In the genomic region with DNA sequence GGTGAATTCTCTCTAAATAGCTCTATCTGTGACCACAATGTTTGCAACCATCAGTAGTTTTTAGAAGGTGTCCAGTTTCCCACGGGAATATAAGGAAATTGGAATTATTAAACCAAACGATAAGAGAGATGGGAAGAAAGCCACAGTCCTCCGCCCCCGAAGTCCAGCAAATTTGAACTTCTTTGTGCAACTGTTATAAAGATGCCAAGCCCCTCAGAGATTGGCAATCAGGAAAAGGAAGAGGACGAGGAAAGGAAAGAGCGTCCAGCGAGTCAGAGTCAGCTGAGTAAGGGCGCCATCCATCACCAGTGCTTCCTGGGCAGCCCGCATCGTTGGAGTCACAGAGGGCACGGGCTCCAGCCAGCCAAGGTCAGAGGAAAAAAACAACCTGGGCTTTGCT, we compare ENCODE assay signal across 32 cellular contexts. TPM values are rescaled to one million over a fixed set of nuclear protein-coding genes. Genes with fewer than 3 reads are reported as not detected.
DNase-seq lines count a peak whose midpoint lies in the region; ATAC-seq, FAIRE-seq and TF ChIP-seq lines count a peak whose summit lies in the region.
"Had no signal": no experiment of that assay in that cellular context is flagged by ENCODE, and none has a peak within 500 bp of the region (broad histone marks: within the 10 kb centered on the region; RNA-seq: fewer than 3 reads in every experiment).

No MANE protein-coding gene starts in this region.

- H3K14ac ChIP-seq in mesenchymal stem cell (ENCODE audit: low read length in 2 of 2): no peak overlapping the region

- H3K27ac ChIP-seq in liver (ENCODE audit: low read depth in 1 of 2, low read length in 2 of 2) (no peak overlapping the region), HepG2 (ENCODE audit: extremely low read length, insufficient read depth, low read length) (no peak overlapping the region), mesenchymal stem cell (ENCODE audit: low read length, poor library complexity, severe bottlenecking) (no peak overlapping the region), uterus (peak overlapping the region; percentile 35 to 73)
- H3K27ac ChIP-seq: A549, coronary artery, esophagus muscularis mucosa, thoracic aorta, WERI-Rb-1 had no signal

- BruUV-seq in HepG2 (replicated peaks; lab: Mats Ljungman, UMichigan): no TSS peak

- no peak overlapping the region for H3K4ac ChIP-seq in mesenchymal stem cell (ENCODE audit: low read depth in 1 of 2, low read length in 2 of 2)

- no peak overlapping the region for H3K18ac ChIP-seq in mesenchymal stem cell (ENCODE audit: low read depth in 1 of 2, low read length in 2 of 2)

- no peak overlapping the region for H2AK5ac ChIP-seq in mesenchymal stem cell (ENCODE audit: low read length, severe bottlenecking)

- no peak overlapping the region for H3K4me2 ChIP-seq in HepG2 (ENCODE audit: low read depth, low read length)
- no peak overlapping the region for H3K4me2 ChIP-seq in mesenchymal stem cell (ENCODE audit: low read length, poor library complexity, severe bottlenecking)
- H3K4me2 ChIP-seq: A549 had no signal

- intact Hi-C loops in HepG2 (cut with micrococcal nuclease; ENCODE audit: unreplicated experiment): no loop called here
- intact Hi-C loops in uterus (cut with DNase I; ENCODE audit: low total_unique reads): no loop called here
- intact Hi-C loops in mucosa of descending colon (cut with DNase I, micrococcal nuclease): no loop called here

- H2BK5ac ChIP-seq in mesenchymal stem cell (ENCODE audit: low read depth, low read length, poor library complexity, severe bottlenecking): no peak overlapping the region

- no peaks in the 10 kb centered on the region for H3K9me3 ChIP-seq in liver (ENCODE audit: control insufficient read depth in 4 of 4, low read length in 3 of 4)
- H3K9me3 ChIP-seq in HepG2 (ENCODE audit: low read length): no peaks in the 10 kb centered on the region
- no peaks in the 10 kb centered on the region for H3K9me3 ChIP-seq in mesenchymal stem cell (ENCODE audit: control insufficient read depth, low read length)
- no peaks in the 10 kb centered on the region for H3K9me3 ChIP-seq in uterus
- H3K9me3 ChIP-seq in mucosa of descending colon: no peaks in the 10 kb centered on the region
- H3K9me3 ChIP-seq: A549, esophagus muscularis mucosa, thoracic aorta had no signal

- H3K9ac ChIP-seq in liver (ENCODE audit: low read depth in 1 of 2, low read length in 2 of 2) (no peak overlapping the region), HepG2 (ENCODE audit: insufficient read depth, low read depth, low read length) (no peak overlapping the region), mesenchymal stem cell (ENCODE audit: low read length) (no peak overlapping the region)

- TF ChIP-seq POLR2A in HepG2 (IDR thresholded peaks at IDR 0.05; ENCODE audit: insufficient read depth in 1 of 2, low read depth in 2 of 2, low read length in 2 of 2): no peak
- no peak for TF ChIP-seq POLR2A in uterus (IDR thresholded peaks at IDR 0.05)

- no peak overlapping the region for H3K23ac ChIP-seq in mesenchymal stem cell (ENCODE audit: low read length in 2 of 2)

- DNase-seq in HepG2 (ENCODE audit: low spot score) (no peak), fibroblast of the aortic adventitia (ENCODE audit: low read depth) (peak; percentile 13), mesenchymal stem cell (peak; percentile 15), uterus (peak in 1 of 2 donors; percentile 46), mucosa of descending colon (no peak)
- no peak for DNase-seq in stimulated activated CD4-positive, alpha-beta T cell treated with anti-CD3 and anti-CD28 coated beads, Interleukin-1b, Interleukin-23, amount 100 ng/mL, for 48 hours
- DNase-seq: activated CD4-positive, alpha-beta T cell treated with anti-CD3 and anti-CD28 coated beads, Interleukin-2, amount 10 ng/mL, durations not matched to agents 24 days and 14 days; activated effector memory CD4-positive, alpha-beta T cell treated with anti-CD3 and anti-CD28 coated beads, Interleukin-2, amount 50 U/mL, for 16 hours; activated naive CD8-positive, alpha-beta T cell treated with anti-CD3 and anti-CD28 coated beads for 36 hours; activated T-cell treated with anti-CD3 and anti-CD28 coated beads, Interleukin-2, amount 50 U/mL, for 1 hour; AML-193; aorta; Calu3; CD4-positive, CD25-positive, alpha-beta regulatory T cell; DMS79; endodermal cell; GDM1; hypothalamus; NCI-H446; NCI-H82; small intestine; stimulated activated naive CD8-positive, alpha-beta T cell treated with anti-CD3 and anti-CD28 coated beads, Interleukin-15, Interleukin-2, amounts not matched to agents 100 U/mL and 50 U/mL, for 24 hours; WERI-Rb-1 had no signal

- CTCF ChIA-PET in HepG2 (lab: Yijun Ruan, JAX; ENCODE audit: low intra/inter-chr PET ratio, low total read pairs): no interaction called here

- in situ Hi-C loops in HepG2 (cut with HindIII; ENCODE audit: extremely low pct_ligation_motif_present, low pct_unique_long_range_greater_than_20kb): no loop called here

- H3K4me3 ChIP-seq in liver (ENCODE audit: low read depth in 1 of 3, low read length in 3 of 3): no peak overlapping the region
- H3K4me3 ChIP-seq in HepG2 (replicated peaks in 1 of 3; ENCODE audit: insufficient read depth in 1 of 3, low read depth in 2 of 3, low read length in 3 of 3): no peak overlapping the region
- no peak overlapping the region for H3K4me3 ChIP-seq in fibroblast of the aortic adventitia (ENCODE audit: low read depth, low read length)
- H3K4me3 ChIP-seq in mesenchymal stem cell (ENCODE audit: insufficient read depth in 1 of 2, low read depth in 1 of 2, low read length in 2 of 2): no peak overlapping the region
- H3K4me3 ChIP-seq in uterus: no peak overlapping the region
- no peak overlapping the region for H3K4me3 ChIP-seq in mucosa of descending colon
- H3K4me3 ChIP-seq: A549, coronary artery, esophagus muscularis mucosa, thoracic aorta had no signal

- H2BK120ac ChIP-seq in mesenchymal stem cell (ENCODE audit: low read depth, low read length): no peak overlapping the region

- TF ChIP-seq CTCF in liver (IDR thresholded peaks at IDR 0.05; ENCODE audit: low read depth, low read length, missing input control): no peak
- no peak for TF ChIP-seq CTCF in HepG2 (CRISPR knock-in tag; IDR thresholded peaks at IDR 0.05)
- TF ChIP-seq CTCF in fibroblast of the aortic adventitia (IDR thresholded peaks at IDR 0.05; ENCODE audit: insufficient read depth, low read length): no peak
- no peak for TF ChIP-seq CTCF in uterus (IDR thresholded peaks at IDR 0.05)
- TF ChIP-seq CTCF in mucosa of descending colon (IDR thresholded peaks at IDR 0.05): no peak

- no peaks in the 10 kb centered on the region for H3K79me1 ChIP-seq in mesenchymal stem cell (replicated peaks; ENCODE audit: low read length, poor library complexity, severe bottlenecking)

- H3K27me3 ChIP-seq in liver (ENCODE audit: control insufficient read depth in 4 of 4, insufficient read depth in 4 of 4, low read length in 3 of 4) (no peaks in the 10 kb centered on the region), HepG2 (ENCODE audit: control insufficient read depth in 1 of 2, insufficient read depth in 2 of 2, low read length in 2 of 2) (peaks cover 0 to 3% of the 10 kb centered on the region in 2 experiments; a peak in 3 of 5 replicates), mesenchymal stem cell (ENCODE audit: control insufficient read depth in 1 of 2, insufficient read depth in 1 of 2, low read length in 2 of 2) (no peaks in the 10 kb centered on the region), uterus (no peaks in the 10 kb centered on the region)
- H3K27me3 ChIP-seq: esophagus muscularis mucosa had no signal

- H2AFZ ChIP-seq in HepG2 (ENCODE audit: low read length): no peak overlapping the region
- H2AFZ ChIP-seq in mesenchymal stem cell (ENCODE audit: low read depth, low read length): no peak overlapping the region

- no peak overlapping the region for H4K91ac ChIP-seq in mesenchymal stem cell (ENCODE audit: low read length)

- no peaks in the 10 kb centered on the region for H4K20me1 ChIP-seq in HepG2 (ENCODE audit: insufficient read depth, low read length)

- H2BK12ac ChIP-seq in mesenchymal stem cell (ENCODE audit: low read length in 2 of 2): no peak overlapping the region

- no peaks in the 10 kb centered on the region for H3K4me1 ChIP-seq in liver (ENCODE audit: control insufficient read depth in 4 of 4, insufficient read depth in 4 of 4, low read length in 3 of 4)
- H3K4me1 ChIP-seq in HepG2 (ENCODE audit: insufficient read depth, low read length): no peaks in the 10 kb centered on the region
- no peaks in the 10 kb centered on the region for H3K4me1 ChIP-seq in mesenchymal stem cell (ENCODE audit: control insufficient read depth, insufficient read depth, low read depth, low read length)
- no peaks in the 10 kb centered on the region for H3K4me1 ChIP-seq in uterus
- no peaks in the 10 kb centered on the region for H3K4me1 ChIP-seq in mucosa of descending colon (ENCODE audit: low read depth)
- H3K4me1 ChIP-seq: A549 had no signal

- H4K8ac ChIP-seq in mesenchymal stem cell (ENCODE audit: low read length): peak overlapping the region; percentile 49

- POLR2A ChIA-PET in HepG2 (lab: Yijun Ruan, JAX): no interaction called here

- ATAC-seq in HepG2 (no peak), GM19324 (IDR thresholded peaks at IDR 0.05; ENCODE audit: low FRiP score, unreplicated experiment) (no peak), mucosa of descending colon (no peak)
- ATAC-seq: A549; stimulated activated naive CD8-positive, alpha-beta T cell treated with anti-CD3 and anti-CD28 coated beads, Interleukin-15, Interleukin-2, amounts not matched to agents 100 U/mL and 50 U/mL, for 24 hours had no signal

- H3K79me2 ChIP-seq in HepG2 (ENCODE audit: insufficient read depth, low read length): no peaks in the 10 kb centered on the region

- H3K36me3 ChIP-seq in liver (ENCODE audit: control insufficient read depth in 4 of 4, insufficient read depth in 3 of 4, low read depth in 1 of 4, low read length in 3 of 4) (no peaks in the 10 kb centered on the region), HepG2 (replicated peaks in 1 of 2; ENCODE audit: control insufficient read depth in 1 of 2, insufficient read depth in 2 of 2, low read length in 2 of 2) (no peaks in the 10 kb centered on the region), mesenchymal stem cell (ENCODE audit: control insufficient read depth in 1 of 2, insufficient read depth in 2 of 2, low read depth in 1 of 2, low read length in 2 of 2) (peaks cover 0 to 3% of the 10 kb centered on the region in 2 experiments), uterus (no peaks in the 10 kb centered on the region), mucosa of descending colon (ENCODE audit: low read depth) (no peaks in the 10 kb centered on the region)
- H3K36me3 ChIP-seq: esophagus muscularis mucosa, thoracic aorta, WERI-Rb-1 had no signal

- TF ChIP-seq RAD21 in liver (IDR thresholded peaks at IDR 0.05): peak in 1 of 2 donors; percentile 7
- TF ChIP-seq RAD21 in HepG2 (CRISPR knock-in tag; IDR thresholded peaks at IDR 0.05): no peak

- FAIRE-seq in HepG2 (lab: Jason Lieb, UNC): no peak
- FAIRE-seq: A549, frontal cortex, RCC 7860, small intestine had no signal

- H2BK15ac ChIP-seq in mesenchymal stem cell (ENCODE audit: low read depth, poor library complexity, severe bottlenecking): no peak overlapping the region

- 79% methylated on average over 11 of the region's 11 CpGs for WGBS in liver
- 42% methylated on average over 11 of the region's 11 CpGs for WGBS in HepG2 (ENCODE audit: low lambda C conversion rate)
- WGBS in mesenchymal stem cell: 79% methylated on average over 11 of the region's 11 CpGs

- TF ChIP-seq EP300 in HepG2 (IDR thresholded peaks at IDR 0.05; ENCODE audit: low read depth in 2 of 2, low read length in 2 of 2) (no peak), HepG2 (CRISPR knock-in tag; IDR thresholded peaks at IDR 0.05; ENCODE audit: borderline replicate concordance) (no peak)

RNA-seq across cellular contexts. Expression of a gene that starts 35.8 kb away (rescaled TPM):
- total RNA-seq in liver: 10 to 100 TPM; 18.7 to 31.9 TPM
- 10 to 100 TPM in 1 of 2 donors, 1 to 10 TPM in 1; 7.4 to 14.8 TPM for polyA plus RNA-seq in liver
- not detected in 2 replicates for total RNA-seq in HepG2 (2016; rRNA removed; fragmentation: Illumina TruSeq; extraction: Trizol)
- total RNA-seq in HepG2 (2016; cell fraction: cytosol; rRNA removed; fragmentation: Illumina TruSeq; extraction: Trizol; ENCODE audit: low read depth): not detected in 2 replicates
- not detected in 2 replicates for total RNA-seq in HepG2 (2016; cell fraction: insoluble cytoplasmic fraction; rRNA removed; fragmentation: Illumina TruSeq; extraction: Trizol)
- total RNA-seq in HepG2 (2016; cell fraction: membrane; rRNA removed; fragmentation: Illumina TruSeq; extraction: Trizol): not detected in 2 replicates
- not detected in 2 replicates for total RNA-seq in HepG2 (2016; cell fraction: nucleus; rRNA removed; fragmentation: Illumina TruSeq; extraction: Trizol)
- polyA plus RNA-seq in HepG2 (2011; rRNA removed): not detected in 2 replicates
- polyA plus RNA-seq in HepG2 (2011; cell fraction: cytosol; rRNA removed): not detected in 2 replicates
- polyA plus RNA-seq in HepG2 (2011; cell fraction: nucleus; rRNA removed): not detected in 2 replicates
- polyA plus RNA-seq in HepG2 (2012): not detected in 2 replicates
- not detected in 2 replicates for polyA plus RNA-seq in HepG2 (2016; cell fraction: cytosol; fragmentation: Illumina TruSeq; extraction: Trizol; ENCODE audit: low read depth)
- polyA plus RNA-seq in HepG2 (2016; cell fraction: insoluble cytoplasmic fraction; fragmentation: Illumina TruSeq; extraction: Trizol; ENCODE audit: low read depth): not detected in 2 replicates
- not detected in 2 replicates for polyA plus RNA-seq in HepG2 (2016; cell fraction: membrane; fragmentation: Illumina TruSeq; extraction: Trizol; ENCODE audit: low read depth)
- not detected in 2 replicates for polyA plus RNA-seq in HepG2 (2016; cell fraction: nucleus; fragmentation: Illumina TruSeq; extraction: Trizol; ENCODE audit: insufficient read depth, low read depth)
- not detected in 2 replicates for polyA minus RNA-seq in HepG2 (2011; rRNA and poly(A)+ RNA removed; ENCODE audit: low replicate concordance)
- polyA minus RNA-seq in HepG2 (2011; cell fraction: cytosol; rRNA and poly(A)+ RNA removed): not detected in 2 replicates
- polyA minus RNA-seq in HepG2 (2011; cell fraction: nucleus; rRNA and poly(A)+ RNA removed): not detected in 2 replicates
- total RNA-seq in fibroblast of the aortic adventitia (ENCODE audit: low replicate concordance): 46.6 and 85.9 TPM in 2 replicates
- polyA plus RNA-seq in mesenchymal stem cell (2013, experiment 1 of 2): 20.1 TPM
- polyA plus RNA-seq in mesenchymal stem cell (2013, experiment 2 of 2): 22.8 TPM
- 100 to 1,000 TPM in 2 of 4 donors, 10 to 100 TPM in 2; 48.8 to 298 (median 152) TPM for total RNA-seq in uterus
- total RNA-seq in mucosa of descending colon: 10 to 100 TPM in 1 of 3 donors, 1 to 10 TPM in 2; 4.7 to 19.9 (median 9.3) TPM
- total RNA-seq: activated CD4-positive, alpha-beta T cell treated with anti-CD3 and anti-CD28 coated beads, Interleukin-2, amount 10 ng/mL, durations not matched to agents 24 days and 14 days; activated naive CD8-positive, alpha-beta T cell treated with anti-CD3 and anti-CD28 coated beads for 36 hours; Calu3; CD4-positive, CD25-positive, alpha-beta regulatory T cell had no signal
- polyA plus RNA-seq: A549; CD4-positive, CD25-positive, alpha-beta regulatory T cell; IgD-negative memory B cell had no signal

Comparison
In these comparisons a context has a peak if more than half of its experiments do, and no peak if none do; other contexts are left out.
1. RNA of a gene that starts 35.8 kb away (total RNA-seq): 48.8 to 298 TPM in uterus, 46.6 to 85.9 TPM in fibroblast of the aortic adventitia, 18.7 to 31.9 TPM in liver and 4.7 to 19.9 TPM in mucosa of descending colon; not detected in HepG2; every median in the first group is over 4 times any median in the second.
2. H3K27ac ChIP-seq: peak in uterus (2 of 2); none in liver (0 of 2), HepG2 (single experiment) and mesenchymal stem cell (single experiment).
3. DNase-seq: peak in fibroblast of the aortic adventitia (single experiment) and mesenchymal stem cell (single experiment); none in HepG2 (single experiment), stimulated activated CD4-positive, alpha-beta T cell treated with anti-CD3 and anti-CD28 coated beads, Interleukin-1b, Interleukin-23, amount 100 ng/mL, for 48 hours (single experiment) and mucosa of descending colon (0 of 3).